In the genomic region with DNA sequence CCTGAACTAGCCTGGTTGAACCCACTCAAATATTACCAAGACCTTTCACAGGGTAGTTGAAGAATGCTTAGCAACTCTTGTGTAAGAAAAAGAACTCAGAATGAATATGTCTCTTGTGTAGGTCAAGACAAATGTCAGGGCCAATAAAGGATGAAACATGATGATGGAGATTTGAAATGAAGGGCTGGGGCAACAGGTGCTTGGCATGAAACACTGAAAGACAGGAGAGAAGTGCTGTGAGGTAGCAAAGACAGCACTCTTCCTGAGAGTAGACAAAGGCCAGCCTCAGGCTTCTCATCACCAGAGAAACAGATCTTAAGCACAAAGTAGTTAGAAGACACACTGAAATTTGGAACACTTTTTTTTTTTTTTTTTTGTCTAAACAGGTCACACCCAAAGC, we compare ENCODE assay signal across 25 cellular contexts.
"Had no signal": no experiment of that assay in that cellular context is flagged by ENCODE, and none has a peak within 500 bp of the region (broad histone marks: within the 10 kb centered on the region; RNA-seq: fewer than 3 reads in every experiment).

No MANE protein-coding gene starts in this region.

- H3K4me1 Mint-ChIP-seq: activated T-helper 17 cell treated with anti-CD3 and anti-CD28 coated beads, Interleukin-2, amount 50 U/mL, for 72 hours had no signal

- H3K27me3 Mint-ChIP-seq: activated CD8-positive, alpha-beta T cell treated with anti-CD3 and anti-CD28 coated beads for 36 hours; activated naive CD8-positive, alpha-beta T cell; activated T-helper 17 cell treated with anti-CD3 and anti-CD28 coated beads, Interleukin-2, amount 50 U/mL, for 72 hours; effector memory CD8-positive, alpha-beta T cell had no signal

- DNase-seq: activated CD4-positive, alpha-beta T cell treated with anti-CD3 and anti-CD28 coated beads for 48 hours; activated CD4-positive, alpha-beta T cell treated with anti-CD3 and anti-CD28 coated beads, Interleukin-2, amount 50 U/mL, for 1 hour; activated CD4-positive, alpha-beta T cell treated with anti-CD3 and anti-CD28 coated beads, Interleukin-2, amount 50 U/mL, for 48 hours; activated CD8-positive, alpha-beta memory T cell treated with anti-CD3 and anti-CD28 coated beads for 24 hours; activated CD8-positive, alpha-beta T cell treated with anti-CD3 and anti-CD28 coated beads for 36 hours; activated effector memory CD4-positive, alpha-beta T cell treated with Interleukin-2 at 50 U/mL for 16 hours; activated gamma-delta T cell treated with Interleukin-2 at 50 U/mL for 16 hours; activated naive CD4-positive, alpha-beta T cell treated with anti-CD3 and anti-CD28 coated beads, Interleukin-2, amount 50 U/mL, for 16 hours; activated naive CD4-positive, alpha-beta T cell treated with Interleukin-2 at 50 U/mL for 16 hours; activated T-cell treated with anti-CD3 and anti-CD28 coated beads, Interleukin-2, amount 50 U/mL, for 4 hours; amniotic stem cell; anterior cingulate cortex; caudate nucleus; cortex of kidney; dermis blood vessel endothelial cell; effector CD4-positive, alpha-beta T cell; effector memory CD8-positive, alpha-beta T cell; erythroblast; foreskin keratinocyte; head of caudate nucleus; T-helper 2 cell had no signal

- ATAC-seq: activated CD4-positive, CD25-positive, alpha-beta regulatory T cell treated with anti-CD3 and anti-CD28 coated beads, Interleukin-2, amount 50 U/mL, for 24 hours; activated CD8-positive, alpha-beta T cell treated with anti-CD3 and anti-CD28 coated beads for 36 hours; activated T-cell treated with anti-CD3 and anti-CD28 coated beads, Interleukin-2, amount 50 U/mL, for 4 hours; activated T-helper 17 cell treated with anti-CD3 and anti-CD28 coated beads, Interleukin-2, amount 50 U/mL, for 72 hours; effector memory CD8-positive, alpha-beta T cell; foreskin keratinocyte; gastroesophageal sphincter had no signal

- H3K36me3 Mint-ChIP-seq: activated naive CD8-positive, alpha-beta T cell had no signal

- H3K9me3 Mint-ChIP-seq: activated T-cell treated with anti-CD3 and anti-CD28 coated beads, Interleukin-2, amount 50 U/mL, for 4 hours; activated T-helper 17 cell treated with anti-CD3 and anti-CD28 coated beads, Interleukin-2, amount 50 U/mL, for 72 hours; effector memory CD8-positive, alpha-beta T cell had no signal

- H3K27ac Mint-ChIP-seq: activated CD8-positive, alpha-beta T cell treated with anti-CD3 and anti-CD28 coated beads for 36 hours; activated naive CD8-positive, alpha-beta T cell; activated T-helper 17 cell treated with anti-CD3 and anti-CD28 coated beads, Interleukin-2, amount 50 U/mL, for 72 hours; effector memory CD8-positive, alpha-beta T cell had no signal

- H3K4me3 Mint-ChIP-seq: activated CD8-positive, alpha-beta T cell treated with anti-CD3 and anti-CD28 coated beads for 36 hours; activated naive CD8-positive, alpha-beta T cell; activated T-cell treated with anti-CD3 and anti-CD28 coated beads, Interleukin-2, amount 50 U/mL, for 4 hours; activated T-helper 17 cell treated with anti-CD3 and anti-CD28 coated beads, Interleukin-2, amount 50 U/mL, for 72 hours; effector memory CD8-positive, alpha-beta T cell had no signal
